Comparison of ENCODE assay signal across 8 cellular contexts in the genomic region with DNA sequence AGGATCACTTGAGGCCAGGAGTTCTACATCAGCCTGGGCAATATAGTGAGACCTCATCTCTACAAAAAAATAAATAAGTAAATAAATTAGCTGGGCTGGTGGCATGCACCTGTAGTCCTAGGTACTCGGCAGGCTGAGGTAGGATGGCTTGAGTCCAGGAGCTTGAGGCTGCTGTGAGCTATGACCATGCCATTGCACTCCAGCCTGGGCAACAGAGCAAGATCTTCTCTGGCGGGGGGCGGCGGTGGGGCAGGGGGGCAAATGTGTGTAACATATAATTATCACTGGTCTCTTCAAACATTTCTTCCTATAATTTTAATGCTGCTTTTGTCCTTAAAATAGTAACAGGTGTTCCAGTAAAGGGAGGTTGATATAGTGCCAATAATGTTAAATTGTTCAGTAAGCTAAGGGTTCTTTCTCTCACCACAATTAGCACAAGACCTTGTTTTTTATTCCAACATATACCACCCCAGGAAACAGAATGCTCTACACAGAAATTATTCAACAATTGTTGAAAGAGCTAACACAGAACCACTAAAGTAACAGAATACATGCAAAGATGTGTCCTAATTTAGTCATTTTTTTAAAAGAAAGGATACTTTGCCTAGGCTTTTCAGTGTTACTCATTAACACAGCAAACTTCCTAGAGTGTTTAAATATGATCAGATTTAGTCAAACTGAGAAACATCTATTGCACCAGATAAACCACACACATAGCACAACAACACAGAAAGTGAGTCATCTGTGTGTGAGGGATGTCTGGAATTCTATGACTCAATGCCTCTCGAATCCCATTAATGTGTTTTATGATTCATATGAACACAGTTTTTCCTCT. TPM values are rescaled to one million over a fixed set of nuclear protein-coding genes. Genes with fewer than 3 reads are reported as not detected.
DNase-seq lines count a peak whose midpoint lies in the region; ATAC-seq and TF ChIP-seq lines count a peak whose summit lies in the region.

No MANE protein-coding gene starts in this region.

- peak overlapping the region; percentile 76 for H3K4me2 ChIP-seq in PC-3 (ENCODE audit: low read length)

- H3K4me1 ChIP-seq in ACC112 (ENCODE audit: control insufficient read depth, insufficient read depth, low read length, unreplicated experiment), result peaks cover 32% of the 10 kb centered on the region
- peaks cover 22% of the 10 kb centered on the region for H3K4me1 ChIP-seq in PC-3 (ENCODE audit: insufficient read depth, low read length)

- H3K36me3 ChIP-seq in ACC112 (ENCODE audit: insufficient read depth, low read length) (peaks cover 36% of the 10 kb centered on the region), PC-3 (ENCODE audit: low read depth, low read length) (no peaks in the 10 kb centered on the region)

- ATAC-seq in GM18517 (IDR thresholded peaks at IDR 0.05; ENCODE audit: unreplicated experiment), result peak; percentile 87
- peak; percentile 82 for ATAC-seq in HG03045 (IDR thresholded peaks at IDR 0.05; ENCODE audit: unreplicated experiment)
- ATAC-seq in PC-3, result peak; percentile 93
- peak; percentile 97 for ATAC-seq in sciatic nerve

- POLR2A ChIA-PET in PC-3 (lab: Charles Lee; ENCODE audit: unreplicated experiment), result interaction anchor here (0.6 kb wide), 1 partner anchor 37 kb away, joined by 45 read pairs; no protein-coding TSS in a partner anchor

- no peak for TF ChIP-seq CTCF in PC-3 (conservative IDR thresholded peaks at IDR 0.05; ENCODE audit: low read depth, low read length)
- no peak for TF ChIP-seq CTCF in epithelial cell of esophagus (IDR thresholded peaks at IDR 0.05; ENCODE audit: insufficient read depth, low read depth, low read length, missing control alignments)

- BruUV-seq in PC-3 (replicated peaks; lab: Mats Ljungman, UMichigan), result no TSS peak

- peak; percentile 95 for DNase-seq in PC-3
- DNase-seq in epithelial cell of esophagus (ENCODE audit: low read depth), result peak; percentile 95
- no peak for DNase-seq in sciatic nerve (ENCODE audit: low spot score)
- no peak for DNase-seq in GM19238 (ENCODE audit: insufficient read length, low spot score)
- DNase-seq in SK-N-DZ (ENCODE audit: low spot score), result no peak

- H2AFZ ChIP-seq in ACC112 (ENCODE audit: low read length, unreplicated experiment) (no peak overlapping the region), PC-3 (ENCODE audit: low read length) (no peak overlapping the region)

- H3K9ac ChIP-seq in PC-3 (ENCODE audit: low read length), result no peak overlapping the region

- H3K79me2 ChIP-seq in ACC112 (ENCODE audit: control insufficient read depth, insufficient read depth, low read length, unreplicated experiment) (peaks cover 63% of the 10 kb centered on the region), PC-3 (ENCODE audit: low read length) (peaks cover 64% of the 10 kb centered on the region)

- H3K27ac ChIP-seq in ACC112 (ENCODE audit: low read depth, low read length) (peak overlapping the region; percentile 98), PC-3 (ENCODE audit: low read length) (peak overlapping the region; percentile 81)

- H3K9me3 ChIP-seq in PC-3 (ENCODE audit: low read length), result no peaks in the 10 kb centered on the region

- CTCF ChIA-PET in PC-3 (lab: Charles Lee), result interaction anchor here (0.6 kb wide), 1 partner anchor 291 kb away, joined by 3 read pairs; no protein-coding TSS in a partner anchor

- H3K4me3 ChIP-seq in ACC112 (ENCODE audit: low read depth, low read length), result peak overlapping the region; percentile 54; the same call in 1 of the 2 replicates
- peak overlapping the region; percentile 17; the same call in 1 of the 2 replicates for H3K4me3 ChIP-seq in PC-3 (ENCODE audit: low read length)
- no peak overlapping the region for H3K4me3 ChIP-seq in epithelial cell of esophagus (ENCODE audit: low read length)

- no peaks in the 10 kb centered on the region for H3K9me2 ChIP-seq in PC-3 (replicated peaks; ENCODE audit: low read length)

- intact Hi-C loops in PC-3 (cut with micrococcal nuclease), result loop anchor here (1.0 to 2.0 kb wide), 3 partner anchors 29 to 134 kb away; partner anchors contain the start of gene ANKRD28
- intact Hi-C loops in sciatic nerve (cut with DNase I), result no loop called here

- H3K27me3 ChIP-seq in ACC112 (ENCODE audit: insufficient read depth, low read length), result no peaks in the 10 kb centered on the region
- no peaks in the 10 kb centered on the region for H3K27me3 ChIP-seq in PC-3 (ENCODE audit: low read length)

- H3F3A ChIP-seq in PC-3 (ENCODE audit: low read length, unreplicated experiment), result peaks cover 11% of the 10 kb centered on the region

- H4K20me1 ChIP-seq in PC-3 (ENCODE audit: low read length), result 0 out of 2 replicates have a peak, but pooled peaks cover 3% of the 10 kb centered on the region

RNA-seq across cellular contexts. Expression of gene ANKRD28, which starts 29.1 kb away (rescaled TPM):
- total RNA-seq in PC-3 (2014; rRNA removed) (52.1 and 53.0 TPM in 2 replicates), sciatic nerve (71.9 TPM)
- polyA plus RNA-seq in SK-N-DZ (2014; cell fraction: cytosol; rRNA removed), result 34.4 and 44.2 TPM in 2 replicates
- 68.9 and 79.1 TPM in 2 replicates for polyA plus RNA-seq in SK-N-DZ (2014; cell fraction: nucleus; rRNA removed)

Comparison
In these comparisons a context has a peak if more than half of its experiments do, and no peak if none do; other contexts are left out.
1. DNase-seq: peak in PC-3 (single experiment) and epithelial cell of esophagus (single experiment); none in sciatic nerve (single experiment), GM19238 (single experiment) and SK-N-DZ (single experiment).
2. Peak in every context shown above with its lines, with median percentiles within 50 percentile points of each other: ATAC-seq.